Comparison of ENCODE assay signal across 24 cellular contexts in the genomic region with DNA sequence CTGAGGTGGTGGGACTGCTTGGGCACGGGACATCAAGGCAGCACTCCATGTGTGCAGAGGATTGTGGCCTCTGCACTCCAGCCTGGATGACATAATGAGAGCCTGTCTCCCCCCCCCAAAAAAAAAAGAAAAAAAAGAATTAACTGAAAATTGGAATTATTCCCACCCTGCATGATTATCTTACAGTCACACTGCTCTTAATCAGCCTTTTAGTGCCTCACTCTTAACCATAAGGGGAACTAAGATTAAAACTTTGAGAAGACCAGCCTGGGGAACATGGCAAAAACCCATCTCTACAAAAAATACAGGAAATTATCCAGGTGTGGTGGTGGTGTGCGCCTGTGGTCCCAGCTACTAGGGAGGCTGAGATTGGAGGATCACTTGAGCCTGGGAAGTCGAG.
"Had no signal": no experiment of that assay in that cellular context is flagged by ENCODE, and none has a peak within 500 bp of the region (broad histone marks: within the 10 kb centered on the region; RNA-seq: fewer than 3 reads in every experiment).

No MANE protein-coding gene starts in this region.

- H3K27me3 ChIP-seq: SJSA1 had no signal

- H3K27ac Mint-ChIP-seq: activated CD8-positive, alpha-beta T cell treated with anti-CD3 and anti-CD28 coated beads for 36 hours; activated naive CD4-positive, alpha-beta T cell treated with anti-CD3 and anti-CD28 coated beads for 36 hours; activated naive CD8-positive, alpha-beta T cell; activated T-cell treated with anti-CD3 and anti-CD28 coated beads, Interleukin-2, amount 50 U/mL, for 24 hours; brain; T-helper 1 cell treated with Interleukin-12 subunit alpha and Interleukin-12 subunit beta and Interleukin-4 antibody, amounts not matched to agents 30 μg/mL and 1 μg/mL, for 36 hours had no signal

- H3K4me1 Mint-ChIP-seq: brain had no signal

- H3K36me3 Mint-ChIP-seq: brain had no signal

- H3K9me3 ChIP-seq: SJSA1 had no signal

- H3K27ac ChIP-seq: KMS-11, SJSA1, WERI-Rb-1 had no signal

- H3K4me1 ChIP-seq: SJSA1 had no signal

- H3K4me3 Mint-ChIP-seq: activated CD8-positive, alpha-beta T cell treated with anti-CD3 and anti-CD28 coated beads for 36 hours; activated naive CD4-positive, alpha-beta T cell treated with anti-CD3 and anti-CD28 coated beads for 36 hours; activated naive CD8-positive, alpha-beta T cell; activated T-cell treated with anti-CD3 and anti-CD28 coated beads, Interleukin-2, amount 50 U/mL, for 24 hours; brain; T-helper 1 cell treated with Interleukin-12 subunit alpha and Interleukin-12 subunit beta and Interleukin-4 antibody, amounts not matched to agents 30 μg/mL and 1 μg/mL, for 36 hours had no signal

- ATAC-seq: activated CD4-positive, CD25-positive, alpha-beta regulatory T cell treated with anti-CD3 and anti-CD28 coated beads, Interleukin-2, amount 50 U/mL, for 24 hours; activated CD8-positive, alpha-beta T cell treated with anti-CD3 and anti-CD28 coated beads for 36 hours; PC-3; SK-N-SH treated with all-trans-retinoic acid at 6 μM for 48 hours had no signal

- H3K27me3 Mint-ChIP-seq: activated CD8-positive, alpha-beta T cell treated with anti-CD3 and anti-CD28 coated beads for 36 hours; activated naive CD8-positive, alpha-beta T cell; activated T-cell treated with anti-CD3 and anti-CD28 coated beads, Interleukin-2, amount 50 U/mL, for 24 hours; brain had no signal

- H3K4me3 ChIP-seq: SJSA1 had no signal

- DNase-seq: activated CD4-positive, alpha-beta T cell treated with anti-CD3 and anti-CD28 coated beads for 4 hours; activated CD8-positive, alpha-beta T cell treated with anti-CD3 and anti-CD28 coated beads for 36 hours; activated gamma-delta T cell; activated naive CD4-positive, alpha-beta T cell treated with anti-CD3 and anti-CD28 coated beads for 36 hours; activated T-cell treated with anti-CD3 and anti-CD28 coated beads, Interleukin-2, amount 50 U/mL, for 24 hours; amygdala; MV-4-11; NCI-H1105; NCI-H1436; NCI-H1694 treated with DMSO at 0.1 percent for 48 hours; NCI-H2029 treated with DMSO at 0.1 percent for 48 hours; NCI-H510A treated with DMSO at 0.1 percent for 48 hours; NCI-H69; NK-92 treated with Interleukin-12 subunit alpha and Interleukin-12 subunit beta, amount 100 ng/mL, for 24 hours; PC-3; SHP77; WERI-Rb-1 had no signal

- H3K9me3 Mint-ChIP-seq: activated CD8-positive, alpha-beta T cell treated with anti-CD3 and anti-CD28 coated beads for 36 hours; activated naive CD4-positive, alpha-beta T cell treated with anti-CD3 and anti-CD28 coated beads for 36 hours; activated T-cell treated with anti-CD3 and anti-CD28 coated beads, Interleukin-2, amount 50 U/mL, for 24 hours; brain; T-helper 1 cell treated with Interleukin-12 subunit alpha and Interleukin-12 subunit beta and Interleukin-4 antibody, amounts not matched to agents 30 μg/mL and 1 μg/mL, for 36 hours had no signal
